12 cellular contexts compared by ENCODE assay signal in the genomic region with DNA sequence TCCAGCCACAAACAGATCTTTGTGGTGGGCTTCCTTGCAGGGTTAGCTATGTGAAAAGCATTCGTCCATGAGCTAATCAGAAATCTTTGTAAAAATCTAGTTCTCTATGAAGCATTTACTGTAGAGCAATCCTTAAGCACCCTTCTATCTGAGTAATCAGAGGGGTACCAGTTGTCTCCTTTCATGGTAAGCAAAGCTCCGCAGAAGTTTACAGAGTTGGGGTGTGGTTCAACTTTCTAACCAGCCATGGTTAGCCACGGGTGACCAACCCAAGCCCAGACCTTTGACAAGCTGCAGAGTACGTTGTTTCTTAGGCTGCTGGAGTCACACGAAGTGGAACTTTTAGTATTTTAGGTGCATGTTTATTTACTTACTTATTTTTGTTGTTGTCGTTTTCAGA.
A peak's percentile ranks its signal among the peaks of the same experiment; 100 is the strongest.
DNase-seq lines count a peak whose midpoint lies in the region; ATAC-seq and TF ChIP-seq lines count a peak whose summit lies in the region.
"Had no signal": no experiment of that assay in that cellular context is flagged by ENCODE, and none has a peak within 500 bp of the region (broad histone marks: within the 10 kb centered on the region; RNA-seq: fewer than 3 reads in every experiment).

No MANE protein-coding gene starts in this region.

- no peak overlapping the region for H3K4me3 Mint-ChIP-seq in activated T-cell treated with anti-CD3 and anti-CD28 coated beads, Interleukin-2, amount 50 U/mL, for 24 hours
- peak overlapping the region; percentile 31 for H3K4me3 Mint-ChIP-seq in activated naive CD8-positive, alpha-beta T cell
- H3K4me3 Mint-ChIP-seq in type B pancreatic cell = no peak overlapping the region

- H3K27me3 Mint-ChIP-seq in activated T-cell treated with anti-CD3 and anti-CD28 coated beads, Interleukin-2, amount 50 U/mL, for 24 hours = no peaks in the 10 kb centered on the region
- H3K27me3 Mint-ChIP-seq in activated naive CD8-positive, alpha-beta T cell = no peaks in the 10 kb centered on the region
- no peaks in the 10 kb centered on the region for H3K27me3 Mint-ChIP-seq in type B pancreatic cell

- H3K36me3 Mint-ChIP-seq in activated T-cell treated with anti-CD3 and anti-CD28 coated beads, Interleukin-2, amount 50 U/mL, for 24 hours (ENCODE audit: low read depth) = peaks cover 10% of the 10 kb centered on the region
- peaks cover 11% of the 10 kb centered on the region for H3K36me3 Mint-ChIP-seq in activated naive CD8-positive, alpha-beta T cell
- peaks cover 32% of the 10 kb centered on the region for H3K36me3 Mint-ChIP-seq in type B pancreatic cell

- no peaks in the 10 kb centered on the region for H3K9me3 Mint-ChIP-seq in activated T-cell treated with anti-CD3 and anti-CD28 coated beads, Interleukin-2, amount 50 U/mL, for 24 hours
- H3K9me3 Mint-ChIP-seq in activated naive CD8-positive, alpha-beta T cell (ENCODE audit: low read depth) = no peaks in the 10 kb centered on the region
- no peaks in the 10 kb centered on the region for H3K9me3 Mint-ChIP-seq in type B pancreatic cell

- ATAC-seq in HG02981 (IDR thresholded peaks at IDR 0.05; ENCODE audit: unreplicated experiment) = peak; percentile 17
- ATAC-seq: Right ventricle myocardium inferior had no signal

- no peak for TF ChIP-seq CTCF in type B pancreatic cell (conservative IDR thresholded peaks at IDR 0.05)

- no peak for DNase-seq in activated T-cell treated with anti-CD3 and anti-CD28 coated beads, Interleukin-2, amount 50 U/mL, for 24 hours
- no peak for DNase-seq in activated T-cell treated with anti-CD3 and anti-CD28 coated beads, Interleukin-2, amount 50 U/mL, for 48 hours
- no peak for DNase-seq in type B pancreatic cell (ENCODE audit: extremely low spot score, unreplicated experiment)
- DNase-seq in NCI-H1105 (lab: John Stamatoyannopoulos, UW) = no peak
- no peak for DNase-seq in mucosa of gallbladder (ENCODE audit: low spot score)
- DNase-seq in NCI-H128 (lab: John Stamatoyannopoulos, UW; ENCODE audit: unreplicated experiment) = no peak
- DNase-seq: activated CD4-positive, CD25-positive, alpha-beta regulatory T cell treated with anti-CD3 and anti-CD28 coated beads, Interleukin-2, amount 50 U/mL, for 72 hours; stimulated activated CD4-positive, alpha-beta T cell treated with anti-CD3 and anti-CD28 coated beads, Interleukin-1b, Interleukin-23, amount 100 ng/mL, for 48 hours; transverse colon had no signal

- peak overlapping the region; percentile 55 for H3K27ac Mint-ChIP-seq in activated T-cell treated with anti-CD3 and anti-CD28 coated beads, Interleukin-2, amount 50 U/mL, for 24 hours
- H3K27ac Mint-ChIP-seq in activated naive CD8-positive, alpha-beta T cell = peak overlapping the region; percentile 75
- peak overlapping the region; percentile 72 for H3K27ac Mint-ChIP-seq in type B pancreatic cell

- H3K4me1 Mint-ChIP-seq in activated T-cell treated with anti-CD3 and anti-CD28 coated beads, Interleukin-2, amount 50 U/mL, for 24 hours (ENCODE audit: low read depth) = peaks cover 40% of the 10 kb centered on the region
- peaks cover 64% of the 10 kb centered on the region for H3K4me1 Mint-ChIP-seq in activated naive CD8-positive, alpha-beta T cell (ENCODE audit: low read depth)
- peaks cover 23% of the 10 kb centered on the region for H3K4me1 Mint-ChIP-seq in type B pancreatic cell (ENCODE audit: unreplicated experiment)
